ENCODE assay signal across 8 cellular contexts in the genomic region with DNA sequence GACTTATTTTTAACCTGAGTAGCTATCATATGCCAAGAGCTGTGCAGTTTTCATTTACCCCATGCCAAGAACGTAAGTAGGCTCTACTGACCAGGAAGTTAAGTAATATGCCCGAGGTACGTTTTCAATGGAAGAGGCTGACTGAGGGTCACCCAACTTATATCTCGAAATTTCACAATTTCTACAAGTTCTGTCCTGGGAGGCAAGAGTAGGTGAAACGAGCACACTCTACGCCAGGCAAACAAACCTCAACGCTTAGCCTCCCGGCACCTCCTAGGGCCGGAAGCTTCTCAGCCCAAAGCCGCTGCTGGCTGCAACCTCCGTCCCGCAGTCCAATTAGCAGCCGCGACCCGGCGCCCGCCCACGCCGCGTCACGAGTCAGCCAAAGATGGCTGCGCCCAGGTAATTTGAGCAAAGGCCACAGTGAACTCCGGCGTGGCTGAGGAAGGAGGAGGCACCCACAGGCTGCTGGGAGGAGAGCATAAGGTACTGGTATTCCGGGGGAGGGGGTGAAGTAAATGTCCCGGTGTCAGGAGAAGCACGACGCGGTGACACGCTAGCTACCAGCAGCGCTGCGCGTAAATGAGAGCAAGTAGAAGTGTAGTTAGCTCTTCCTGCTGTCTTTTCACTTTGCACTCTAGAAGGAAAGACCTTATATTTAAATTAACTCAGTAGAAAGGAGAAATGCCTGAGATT. TPM values are rescaled to one million over a fixed set of nuclear protein-coding genes. Genes with fewer than 3 reads are reported as not detected.
A peak's percentile ranks its signal among the peaks of the same experiment; 100 is the strongest.
DNase-seq lines count a peak whose midpoint lies in the region; ATAC-seq and TF ChIP-seq lines count a peak whose summit lies in the region.

TMEM126A (plus strand) TSS at position 364 of the 696 bp plus-strand sequence. CDS start 2,289 bp downstream, outside the sequence.

- peak within 1 kb of the TSS; percentile 69 to 78 for H3K4me3 ChIP-seq in vagina

- ATAC-seq in GM18517 (IDR thresholded peaks at IDR 0.05; ENCODE audit: unreplicated experiment) (peak; percentile 97), HG03039 (IDR thresholded peaks at IDR 0.05; ENCODE audit: unreplicated experiment) (peak; percentile 98)

- TF ChIP-seq POLR2A in vagina (IDR thresholded peaks at IDR 0.05), result peak in 1 of 2 donors; percentile 25

- H3K27me3 ChIP-seq in vagina, result no peaks in the 10 kb centered on the region

- peak within 1 kb of the TSS; percentile 69 for H3K27ac ChIP-seq in vagina

- peaks cover 20% of the 10 kb centered on the region for H3K4me1 ChIP-seq in vagina

- TF ChIP-seq CTCF in vagina (IDR thresholded peaks at IDR 0.05), result peak in 1 of 3 experiments; percentile 1

- peaks cover 0 to 9% of the 10 kb centered on the region in 2 donors for H3K36me3 ChIP-seq in vagina

- peak; percentile 80 to 94 for DNase-seq in NCI-H2081 (lab: John Stamatoyannopoulos, UW)
- DNase-seq in T1000 (lab: John Stamatoyannopoulos, UW), result peak; percentile 29
- peak; percentile 94 for DNase-seq in astrocyte of the hippocampus (ENCODE audit: low read depth, low spot score)
- DNase-seq in hepatic stellate cell (ENCODE audit: low spot score), result peak; percentile 72
- DNase-seq in putamen (ENCODE audit: low spot score), result peak; percentile 88
- DNase-seq in vagina (ENCODE audit: extremely low spot score in 2 of 2), result no peak

- intact Hi-C loops in vagina (cut with DNase I), result no loop called here

- no peaks in the 10 kb centered on the region for H3K9me3 ChIP-seq in vagina

RNA-seq across cellular contexts. Expression of gene TMEM126A, which starts in this region (rescaled TPM):
- total RNA-seq in vagina, result 15.0 TPM

Comparison
In these comparisons a context has a peak if more than half of its experiments do, and no peak if none do; other contexts are left out.
1. DNase-seq: peak in NCI-H2081 (2 of 2), T1000 (single experiment), astrocyte of the hippocampus (single experiment), hepatic stellate cell (single experiment) and putamen (single experiment); none in vagina (0 of 2).